ENCODE assay signal across 16 cellular contexts in the genomic region with DNA sequence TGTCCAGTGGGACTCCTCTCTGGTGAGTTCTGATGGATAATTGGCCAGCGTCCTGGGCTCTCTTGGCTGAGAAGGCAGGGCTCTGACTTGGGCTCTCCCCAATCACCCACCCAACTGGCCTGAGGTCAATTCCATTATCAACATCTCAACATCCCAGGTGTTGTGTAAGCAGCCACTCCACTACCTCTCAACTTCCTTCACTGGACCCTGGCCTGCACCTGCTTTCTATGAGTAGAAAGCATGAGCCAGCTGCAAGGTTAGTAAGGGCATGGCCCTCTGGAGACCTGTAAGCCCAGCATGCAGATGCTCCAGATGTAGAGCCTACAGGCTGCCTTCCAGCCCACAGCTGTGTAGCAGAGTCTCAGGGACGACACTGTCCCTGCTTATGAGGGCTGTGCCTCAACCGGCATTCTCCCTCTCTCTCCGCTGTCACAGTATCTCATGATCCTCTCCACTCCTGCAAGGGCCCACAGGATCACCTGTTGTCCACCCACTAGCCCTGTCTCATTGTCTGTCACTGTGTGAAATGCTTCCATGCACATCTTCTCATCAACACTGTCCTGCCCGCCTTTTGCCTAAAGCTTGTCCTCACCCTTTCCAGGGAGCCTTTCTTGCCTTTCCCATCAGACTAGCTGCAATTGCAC. TPM values are rescaled to one million over a fixed set of nuclear protein-coding genes. Genes with fewer than 3 reads are reported as not detected.
DNase-seq lines count a peak whose midpoint lies in the region; ATAC-seq and TF ChIP-seq lines count a peak whose summit lies in the region.
"Had no signal": no experiment of that assay in that cellular context is flagged by ENCODE, and none has a peak within 500 bp of the region (broad histone marks: within the 10 kb centered on the region; RNA-seq: fewer than 3 reads in every experiment).

No MANE protein-coding gene starts in this region.

- TF ChIP-seq CTCF in NB4 (IDR thresholded peaks at IDR 0.05; ENCODE audit: low read depth, low read length) (no peak), lower lobe of right lung (IDR thresholded peaks at IDR 0.05) (no peak), upper lobe of right lung (IDR thresholded peaks at IDR 0.05) (no peak)

- no peak for TF ChIP-seq POLR2A in NB4 (IDR thresholded peaks at IDR 0.05; ENCODE audit: extremely low read depth, insufficient read length)

- H3K4me3 ChIP-seq in NB4 (ENCODE audit: low read depth, low read length), result no peak overlapping the region
- H3K4me3 ChIP-seq in lower lobe of right lung, result no peak overlapping the region
- no peak overlapping the region for H3K4me3 ChIP-seq in upper lobe of right lung

- H3K9me3 ChIP-seq in lower lobe of right lung (no peaks in the 10 kb centered on the region), upper lobe of right lung (no peaks in the 10 kb centered on the region)

- no peaks in the 10 kb centered on the region for H3K36me3 ChIP-seq in lower lobe of right lung
- H3K36me3 ChIP-seq in upper lobe of right lung, result no peaks in the 10 kb centered on the region

- no peak for ATAC-seq in activated CD4-positive, CD25-positive, alpha-beta regulatory T cell treated with anti-CD3 and anti-CD28 coated beads, Interleukin-2, amount 50 U/mL, for 24 hours
- ATAC-seq in lower lobe of right lung (peak; percentile 73 to 84), upper lobe of right lung (peak; percentile 71)
- ATAC-seq: PC-3 had no signal

- H3K27me3 ChIP-seq in lower lobe of right lung (ENCODE audit: low read depth) (peaks cover 16% of the 10 kb centered on the region), upper lobe of right lung (peaks cover 16% of the 10 kb centered on the region)

- no peak overlapping the region for H3K27ac ChIP-seq in lower lobe of right lung
- no peak overlapping the region for H3K27ac ChIP-seq in upper lobe of right lung

- no peaks in the 10 kb centered on the region for H3K4me1 ChIP-seq in lower lobe of right lung
- no peaks in the 10 kb centered on the region for H3K4me1 ChIP-seq in upper lobe of right lung

- DNase-seq in activated CD4-positive, CD25-positive, alpha-beta regulatory T cell treated with anti-CD3 and anti-CD28 coated beads, Interleukin-2, amount 50 U/mL, for 72 hours, result peak; percentile 21
- DNase-seq in NB4 (ENCODE audit: low read depth) (peak; percentile 25), lower lobe of right lung (no peak), upper lobe of right lung (no peak), DMS79 (lab: John Stamatoyannopoulos, UW) (no peak), occipital lobe (lab: John Stamatoyannopoulos, UW) (no peak), cortex of kidney (lab: John Stamatoyannopoulos, UW) (no peak)
- DNase-seq: 8988T, C1 segment of cervical spinal cord, H7, Kasumi-1, NCI-H187, NCI-H526 treated with DMSO at 0.1 percent for 48 hours, PC-3 had no signal

- intact Hi-C loops in lower lobe of right lung (cut with DNase I) (no loop called here), upper lobe of right lung (cut with DNase I) (no loop called here)

RNA-seq across cellular contexts. Expression of gene KRT81, which starts 5.4 kb away (rescaled TPM):
- total RNA-seq in lower lobe of right lung (not detected), upper lobe of right lung (not detected), occipital lobe (not detected)
- total RNA-seq: H7 had no signal

RNA-seq across cellular contexts. Expression of gene KRT86, which starts 22.2 kb away (rescaled TPM):
- 0.74 TPM for total RNA-seq in lower lobe of right lung
- 1.1 TPM for total RNA-seq in upper lobe of right lung
- total RNA-seq in occipital lobe, result 0.16 TPM
- total RNA-seq: H7, SK-MEL-5 had no signal

RNA-seq across cellular contexts. Expression of gene KRT83, which starts 24.5 kb away (rescaled TPM):
- total RNA-seq in lower lobe of right lung, result not detected
- total RNA-seq in upper lobe of right lung, result not detected
- total RNA-seq in occipital lobe, result not detected
- total RNA-seq: SK-MEL-5 had no signal

Comparison
In these comparisons a context has a peak if more than half of its experiments do, and no peak if none do; other contexts are left out.
1. DNase-seq: peak in activated CD4-positive, CD25-positive, alpha-beta regulatory T cell treated with anti-CD3 and anti-CD28 coated beads, Interleukin-2, amount 50 U/mL, for 72 hours (single experiment) and NB4 (single experiment); none in lower lobe of right lung (single experiment), upper lobe of right lung (single experiment), DMS79 (single experiment), occipital lobe (single experiment) and cortex of kidney (single experiment).
2. ATAC-seq: peak in lower lobe of right lung (2 of 2) and upper lobe of right lung (single experiment); none in activated CD4-positive, CD25-positive, alpha-beta regulatory T cell treated with anti-CD3 and anti-CD28 coated beads, Interleukin-2, amount 50 U/mL, for 24 hours (0 of 2).